Comparison of ENCODE assay signal across 20 cellular contexts in the genomic region with DNA sequence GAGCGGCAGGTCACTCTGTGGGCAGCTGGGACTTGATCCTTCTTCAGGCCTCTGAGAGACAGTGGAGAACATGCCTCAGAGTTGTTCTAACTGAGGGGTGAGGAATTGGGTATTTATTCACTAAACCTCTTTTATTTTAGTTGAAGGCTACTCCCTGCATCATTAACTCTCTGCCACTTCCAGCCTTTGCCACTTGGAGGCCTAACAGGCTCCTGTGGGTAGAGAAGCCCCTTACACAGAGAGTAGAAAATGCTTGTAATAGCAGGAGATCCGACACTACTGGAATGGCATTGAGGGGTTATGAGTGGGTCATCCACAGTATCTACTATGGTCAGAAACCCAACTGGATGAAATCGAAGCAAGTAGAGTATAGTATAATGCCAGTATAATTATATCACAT.
"Had no signal": no experiment of that assay in that cellular context is flagged by ENCODE, and none has a peak within 500 bp of the region (broad histone marks: within the 10 kb centered on the region; RNA-seq: fewer than 3 reads in every experiment).

No MANE protein-coding gene starts in this region.

- H3K9me3 Mint-ChIP-seq: activated CD4-positive, alpha-beta T cell treated with anti-CD3 and anti-CD28 coated beads, Interleukin-2, amount 10 ng/mL, durations not matched to agents 7 days and 5 days; activated naive CD4-positive, alpha-beta T cell treated with anti-CD3 and anti-CD28 coated beads for 36 hours; activated T-cell treated with anti-CD3 and anti-CD28 coated beads, Interleukin-2, amount 50 U/mL, for 24 hours; natural killer cell treated with Interleukin-12 subunit alpha and Interleukin-12 subunit beta and Interleukin-15 and Interleukin-18, amount 100 ng/mL, for 72 hours; T-cell had no signal

- H3K36me3 Mint-ChIP-seq: natural killer cell treated with Interleukin-12 subunit alpha and Interleukin-12 subunit beta and Interleukin-15 and Interleukin-18, amount 100 ng/mL, for 72 hours; stimulated activated memory B cell treated with anti-CD40 and anti-IgM and Interleukin-4, amounts not matched to agents 10 μg/mL and 1 μg/mL and 100 μg/mL, for 72 hours; T-cell had no signal

- H3K27ac ChIP-seq: coronary artery, esophagus muscularis mucosa, lower lobe of right lung, spleen, thoracic aorta, upper lobe of right lung had no signal

- H3K27me3 Mint-ChIP-seq: activated CD4-positive, alpha-beta T cell treated with anti-CD3 and anti-CD28 coated beads, Interleukin-2, amount 10 ng/mL, durations not matched to agents 7 days and 5 days; activated T-cell treated with anti-CD3 and anti-CD28 coated beads, Interleukin-2, amount 50 U/mL, for 24 hours had no signal

- H3K4me3 Mint-ChIP-seq: activated CD4-positive, alpha-beta T cell treated with anti-CD3 and anti-CD28 coated beads, Interleukin-2, amount 10 ng/mL, durations not matched to agents 7 days and 5 days; activated CD8-positive, alpha-beta T cell treated with anti-CD3 and anti-CD28 coated beads, Interleukin-2, amount 10 ng/mL, durations not matched to agents 7 days and 5 days; activated naive CD4-positive, alpha-beta T cell treated with anti-CD3 and anti-CD28 coated beads for 36 hours; activated T-cell treated with anti-CD3 and anti-CD28 coated beads, Interleukin-2, amount 50 U/mL, for 24 hours; natural killer cell treated with Interleukin-12 subunit alpha and Interleukin-12 subunit beta and Interleukin-15 and Interleukin-18, amount 100 ng/mL, for 72 hours; stimulated activated memory B cell treated with anti-CD40 and anti-IgM and Interleukin-4, amounts not matched to agents 10 μg/mL and 1 μg/mL and 100 μg/mL, for 72 hours; T-cell had no signal

- H3K9me3 ChIP-seq: esophagus muscularis mucosa, lower lobe of right lung, spleen, thoracic aorta, upper lobe of right lung had no signal

- H3K4me3 ChIP-seq: coronary artery, esophagus muscularis mucosa, lower lobe of right lung, spleen, thoracic aorta, upper lobe of right lung had no signal

- H3K4me1 Mint-ChIP-seq: activated CD4-positive, alpha-beta T cell treated with anti-CD3 and anti-CD28 coated beads, Interleukin-2, amount 10 ng/mL, durations not matched to agents 7 days and 5 days; stimulated activated memory B cell treated with anti-CD40 and anti-IgM and Interleukin-4, amounts not matched to agents 10 μg/mL and 1 μg/mL and 100 μg/mL, for 72 hours; T-cell had no signal

- H3K4me1 ChIP-seq: lower lobe of right lung, spleen, upper lobe of right lung had no signal

- ATAC-seq: activated CD4-positive, CD25-positive, alpha-beta regulatory T cell treated with anti-CD3 and anti-CD28 coated beads, Interleukin-2, amount 50 U/mL, for 24 hours; activated CD8-positive, alpha-beta T cell treated with anti-CD3 and anti-CD28 coated beads, Interleukin-2, amount 10 ng/mL, durations not matched to agents 7 days and 5 days; left colon; lower lobe of right lung; natural killer cell treated with Interleukin-12 subunit alpha and Interleukin-12 subunit beta and Interleukin-15 and Interleukin-18, amount 100 ng/mL, for 72 hours; stimulated activated memory B cell treated with anti-CD40 and anti-IgM and Interleukin-4, amounts not matched to agents 10 μg/mL and 1 μg/mL and 100 μg/mL, for 72 hours; T-cell; upper lobe of right lung had no signal

- DNase-seq: activated CD4-positive, alpha-beta T cell treated with anti-CD3 and anti-CD28 coated beads, Interleukin-2, amount 10 ng/mL, durations not matched to agents 7 days and 5 days; activated CD8-positive, alpha-beta T cell treated with anti-CD3 and anti-CD28 coated beads, Interleukin-2, amount 10 ng/mL, durations not matched to agents 7 days and 5 days; activated naive CD4-positive, alpha-beta T cell treated with anti-CD3 and anti-CD28 coated beads for 36 hours; activated T-cell treated with anti-CD3 and anti-CD28 coated beads, Interleukin-2, amount 50 U/mL, for 24 hours; anterior cingulate cortex; islet precursor cell; left colon; lower lobe of right lung; occipital lobe; retina; spleen; stimulated activated CD4-positive, alpha-beta T cell treated with anti-CD3 and anti-CD28 coated beads, Interleukin-4, amount 100 ng/mL, for 4 hours; T-cell; upper lobe of right lung had no signal

- H3K36me3 ChIP-seq: esophagus muscularis mucosa, lower lobe of right lung, spleen, thoracic aorta, upper lobe of right lung had no signal

- H3K27me3 ChIP-seq: esophagus muscularis mucosa, spleen, upper lobe of right lung had no signal

- H3K27ac Mint-ChIP-seq: activated CD4-positive, alpha-beta T cell treated with anti-CD3 and anti-CD28 coated beads, Interleukin-2, amount 10 ng/mL, durations not matched to agents 7 days and 5 days; activated CD8-positive, alpha-beta T cell treated with anti-CD3 and anti-CD28 coated beads, Interleukin-2, amount 10 ng/mL, durations not matched to agents 7 days and 5 days; activated naive CD4-positive, alpha-beta T cell treated with anti-CD3 and anti-CD28 coated beads for 36 hours; activated T-cell treated with anti-CD3 and anti-CD28 coated beads, Interleukin-2, amount 50 U/mL, for 24 hours; natural killer cell treated with Interleukin-12 subunit alpha and Interleukin-12 subunit beta and Interleukin-15 and Interleukin-18, amount 100 ng/mL, for 72 hours; stimulated activated memory B cell treated with anti-CD40 and anti-IgM and Interleukin-4, amounts not matched to agents 10 μg/mL and 1 μg/mL and 100 μg/mL, for 72 hours; T-cell had no signal
